ENCODE assay signal across 22 cellular contexts in the genomic region with DNA sequence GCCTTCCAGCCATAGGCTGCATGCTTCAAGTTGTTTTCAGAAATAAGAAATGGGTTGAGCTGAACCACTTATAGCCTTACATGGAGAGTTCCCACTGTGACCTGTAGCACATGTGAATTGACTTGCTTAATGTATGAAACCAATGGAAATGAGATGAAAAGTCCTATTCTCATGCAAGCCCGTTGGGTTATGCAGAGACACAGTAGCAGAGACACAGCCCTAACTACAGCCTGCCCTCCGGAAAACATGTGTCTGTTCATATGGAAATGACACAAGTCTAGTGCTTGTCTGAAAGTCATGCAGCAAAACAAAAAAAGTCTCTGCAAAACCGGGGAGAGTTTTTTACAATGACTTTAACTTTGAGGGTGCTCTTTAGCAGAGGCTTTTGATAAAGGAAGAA. TPM values are rescaled to one million over a fixed set of nuclear protein-coding genes. Genes with fewer than 3 reads are reported as not detected.
DNase-seq lines count a peak whose midpoint lies in the region; ATAC-seq, FAIRE-seq and TF ChIP-seq lines count a peak whose summit lies in the region.
"Had no signal": no experiment of that assay in that cellular context is flagged by ENCODE, and none has a peak within 500 bp of the region (broad histone marks: within the 10 kb centered on the region; RNA-seq: fewer than 3 reads in every experiment).

No MANE protein-coding gene starts in this region.

- no peak for TF ChIP-seq RAD21 in A549 (conservative IDR thresholded peaks at IDR 0.05 in 1 of 2, IDR thresholded peaks at IDR 0.05 in 1 of 2)

- WGBS in A549 (ENCODE audit: missing lambda C conversion rate): 34% methylated on average over 3 of the region's 3 CpGs
- 28 to 40% methylated on average over 3 of the region's 3 CpGs for WGBS in sigmoid colon, 2 donors

- H3K36me3 ChIP-seq in HAP-1 (replicated peaks) (no peaks in the 10 kb centered on the region), sigmoid colon (no peaks in the 10 kb centered on the region)
- H3K36me3 ChIP-seq: BLaER1 had no signal

- peaks cover 6% of the 10 kb centered on the region for H3K4me1 Mint-ChIP-seq in activated CD4-positive, alpha-beta T cell treated with anti-CD3 and anti-CD28 coated beads, Interleukin-2, amount 10 ng/mL, durations not matched to agents 24 days and 14 days

- intact Hi-C loops in sigmoid colon (cut with DNase I): no loop called here
- intact Hi-C loops in activated CD4-positive, alpha-beta T cell treated with anti-CD3 and anti-CD28 coated beads, Interleukin-2, amount 10 ng/mL, durations not matched to agents 24 days and 14 days (cut with micrococcal nuclease): no loop called here

- no peaks in the 10 kb centered on the region for H3K27me3 ChIP-seq in HAP-1 (ENCODE audit: low read depth)
- peaks cover 0 to 12% (median 0%) of the 10 kb centered on the region in 3 donors for H3K27me3 ChIP-seq in sigmoid colon
- H3K27me3 ChIP-seq: BLaER1 had no signal

- no peak for TF ChIP-seq CTCF in A549 (IDR thresholded peaks at IDR 0.05)
- TF ChIP-seq CTCF in sigmoid colon (IDR thresholded peaks at IDR 0.05): no peak

- no peak for FAIRE-seq in A549 (lab: Jason Lieb, UNC)
- FAIRE-seq: GM12891, GM18507 had no signal

- no peak for TF ChIP-seq POLR2A in A549 (IDR thresholded peaks at IDR 0.05; ENCODE audit: low read length)
- no peak for TF ChIP-seq POLR2A in sigmoid colon (IDR thresholded peaks at IDR 0.05)

- CTCF ChIA-PET in A549 (lab: Yijun Ruan, JAX): interaction anchor here (0.7 to 2.2 kb wide), 25 partner anchors 9 to 411 kb away, joined by 3 to 53 read pairs (median 4); a partner anchor contains a TSS

- POLR2A ChIA-PET in A549 (lab: Yijun Ruan, JAX): interaction anchor here (1.6 kb wide), 1 partner anchor 14 kb away, joined by 7 read pairs; a partner anchor contains a TSS

- DNase-seq in A549 (ENCODE audit: low read depth in 1 of 2, low spot score in 1 of 2): no peak
- peak; percentile 90 to 100 for DNase-seq in HAP-1 (ENCODE audit: low spot score in 2 of 2)
- DNase-seq in NAMALWA (ENCODE audit: low spot score): peak; percentile 20
- DNase-seq in iPS-NIHi11 (ENCODE audit: low spot score): peak; percentile 8
- no peak for DNase-seq in sigmoid colon
- no peak for DNase-seq in activated CD4-positive, alpha-beta T cell treated with anti-CD3 and anti-CD28 coated beads, Interleukin-2, amount 10 ng/mL, durations not matched to agents 24 days and 14 days
- DNase-seq: Kasumi-1, NCI-H1105 treated with DMSO at 0.1 percent for 48 hours, NCI-H1694 treated with DMSO at 0.1 percent for 48 hours, NCI-H524 treated with DMSO at 0.1 percent for 48 hours, SHP77 had no signal

- H3K9me3 ChIP-seq in A549: no peaks in the 10 kb centered on the region
- no peaks in the 10 kb centered on the region for H3K9me3 ChIP-seq in HAP-1
- H3K9me3 ChIP-seq in sigmoid colon: no peaks in the 10 kb centered on the region
- H3K9me3 ChIP-seq: BLaER1 had no signal

- ATAC-seq in A549 (no peak), HG02798 (IDR thresholded peaks at IDR 0.05; ENCODE audit: poor library complexity, unreplicated experiment) (no peak), GM21447 (IDR thresholded peaks at IDR 0.05; ENCODE audit: unreplicated experiment) (no peak)

- H3K27ac ChIP-seq in A549 (no peak overlapping the region; a peak in 1 of 6 replicates), sigmoid colon (no peak overlapping the region)
- H3K27ac ChIP-seq: BLaER1, SK-N-MC had no signal

- peak overlapping the region; percentile 89; the same call in 2 of the 3 replicates for H3K4me2 ChIP-seq in A549
- H3K4me2 ChIP-seq: BLaER1 had no signal

- no peak overlapping the region for H3K4me3 Mint-ChIP-seq in activated CD4-positive, alpha-beta T cell treated with anti-CD3 and anti-CD28 coated beads, Interleukin-2, amount 10 ng/mL, durations not matched to agents 24 days and 14 days

- no peak for TF ChIP-seq EP300 in A549 (IDR thresholded peaks at IDR 0.05)
- no peak for TF ChIP-seq EP300 in sigmoid colon (IDR thresholded peaks at IDR 0.05)

- no peaks in the 10 kb centered on the region for H3K36me3 Mint-ChIP-seq in activated CD4-positive, alpha-beta T cell treated with anti-CD3 and anti-CD28 coated beads, Interleukin-2, amount 10 ng/mL, durations not matched to agents 24 days and 14 days (ENCODE audit: low read depth)
- H3K36me3 Mint-ChIP-seq: CD8-positive, alpha-beta T cell; IgD-negative memory B cell; T-cell had no signal

- H3K27ac Mint-ChIP-seq in activated CD4-positive, alpha-beta T cell treated with anti-CD3 and anti-CD28 coated beads, Interleukin-2, amount 10 ng/mL, durations not matched to agents 24 days and 14 days: no peak overlapping the region
- H3K27ac Mint-ChIP-seq: CD8-positive, alpha-beta T cell had no signal

- H3K9me3 Mint-ChIP-seq in activated CD4-positive, alpha-beta T cell treated with anti-CD3 and anti-CD28 coated beads, Interleukin-2, amount 10 ng/mL, durations not matched to agents 24 days and 14 days: no peaks in the 10 kb centered on the region
- H3K9me3 Mint-ChIP-seq: CD8-positive, alpha-beta T cell; IgD-negative memory B cell; T-cell had no signal

- in situ Hi-C loops in HAP-1 (cut with MboI; ENCODE audit: low sequenced_read_pairs): loop anchor here (10.0 kb wide), 4 partner anchors 47 to 1653 kb away; no protein-coding TSS in a partner anchor

- peaks cover 6% of the 10 kb centered on the region for H3K4me1 ChIP-seq in A549
- H3K4me1 ChIP-seq in HAP-1: peaks cover 18% of the 10 kb centered on the region
- peaks cover 0 to 8% (median 3%) of the 10 kb centered on the region in 4 donors for H3K4me1 ChIP-seq in sigmoid colon
- H3K4me1 ChIP-seq: BLaER1 had no signal

- H3K4me3 ChIP-seq in A549: no peak overlapping the region
- H3K4me3 ChIP-seq in HAP-1: peak overlapping the region; percentile 12
- no peak overlapping the region for H3K4me3 ChIP-seq in sigmoid colon
- H3K4me3 ChIP-seq: BLaER1, SK-N-MC had no signal

- H3K27me3 Mint-ChIP-seq in activated CD4-positive, alpha-beta T cell treated with anti-CD3 and anti-CD28 coated beads, Interleukin-2, amount 10 ng/mL, durations not matched to agents 24 days and 14 days: peaks cover 12% of the 10 kb centered on the region

TF ChIP-seq in A549, 52 proteins besides CTCF, POLR2A, EP300 and RAD21:
- TF ChIP-seq MAFK (IDR thresholded peaks at IDR 0.05; ENCODE audit: partially characterized antibody) (no peak), HOXA7 (CRISPR knock-in tag; IDR thresholded peaks at IDR 0.05) (no peak), FOSL2 (IDR thresholded peaks at IDR 0.05) (no peak), FOSL2 (CRISPR knock-in tag; IDR thresholded peaks at IDR 0.05) (no peak), HEYL (CRISPR knock-in tag; IDR thresholded peaks at IDR 0.05) (no peak), CEBPB (IDR thresholded peaks at IDR 0.05) (no peak), RCOR1 (IDR thresholded peaks at IDR 0.05; ENCODE audit: low read depth, low read length) (no peak), CBX8 (IDR thresholded peaks at IDR 0.05) (no peak), HOXB5 (CRISPR knock-in tag; IDR thresholded peaks at IDR 0.05) (no peak), ZSCAN20 (CRISPR knock-in tag; IDR thresholded peaks at IDR 0.05) (no peak)
- TF ChIP-seq, protein P1, sequence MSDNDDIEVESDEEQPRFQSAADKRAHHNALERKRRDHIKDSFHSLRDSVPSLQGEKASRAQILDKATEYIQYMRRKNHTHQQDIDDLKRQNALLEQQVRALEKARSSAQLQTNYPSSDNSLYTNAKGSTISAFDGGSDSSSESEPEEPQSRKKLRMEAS (IDR thresholded peaks at IDR 0.05): no peak
- TF ChIP-seq, protein P2, sequence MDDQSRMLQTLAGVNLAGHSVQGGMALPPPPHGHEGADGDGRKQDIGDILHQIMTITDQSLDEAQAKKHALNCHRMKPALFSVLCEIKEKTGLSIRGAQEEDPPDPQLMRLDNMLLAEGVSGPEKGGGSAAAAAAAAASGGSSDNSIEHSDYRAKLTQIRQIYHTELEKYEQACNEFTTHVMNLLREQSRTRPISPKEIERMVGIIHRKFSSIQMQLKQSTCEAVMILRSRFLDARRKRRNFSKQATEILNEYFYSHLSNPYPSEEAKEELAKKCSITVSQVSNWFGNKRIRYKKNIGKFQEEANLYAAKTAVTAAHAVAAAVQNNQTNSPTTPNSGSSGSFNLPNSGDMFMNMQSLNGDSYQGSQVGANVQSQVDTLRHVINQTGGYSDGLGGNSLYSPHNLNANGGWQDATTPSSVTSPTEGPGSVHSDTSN (IDR thresholded peaks at IDR 0.05): no peak

RNA-seq across cellular contexts. Expression of a gene that starts 14.5 kb away (rescaled TPM):
- not detected in 2 replicates for polyA plus RNA-seq in A549 (2011; rRNA removed)
- polyA plus RNA-seq in A549 (2012; cell fraction: cytosol; rRNA removed): 0.04 TPM in 1 of 2 replicates, not detected in the other
- polyA plus RNA-seq in A549 (2012; cell fraction: nucleus; rRNA removed): not detected in 2 replicates
- polyA plus RNA-seq in A549 (2017; fragmentation: RNase III; extraction: RNeasy Plus Mini Kit Qiagen cat#74134 plus additional on column Dnase treatment): not detected in 3 replicates
- polyA minus RNA-seq in A549 (2011; rRNA and poly(A)+ RNA removed): 0.24 TPM in 1 of 2 replicates, not detected in the other
- not detected for total RNA-seq in sigmoid colon
- polyA plus RNA-seq in sigmoid colon: not detected
- total RNA-seq in activated CD4-positive, alpha-beta T cell treated with anti-CD3 and anti-CD28 coated beads, Interleukin-2, amount 10 ng/mL, durations not matched to agents 24 days and 14 days: not detected in 2 replicates
- total RNA-seq: Calu3, RPMI7951 had no signal
- polyA plus RNA-seq: IgD-negative memory B cell had no signal

RNA-seq across cellular contexts. Expression of a gene that starts 14.5 kb away (rescaled TPM):
- polyA plus RNA-seq in A549 (2011; rRNA removed): 40.4 and 43.3 TPM in 2 replicates
- 13.8 and 16.9 TPM in 2 replicates for polyA plus RNA-seq in A549 (2012; cell fraction: cytosol; rRNA removed)
- polyA plus RNA-seq in A549 (2012; cell fraction: nucleus; rRNA removed): 16.4 and 27.5 TPM in 2 replicates
- polyA plus RNA-seq in A549 (2017; fragmentation: RNase III; extraction: RNeasy Plus Mini Kit Qiagen cat#74134 plus additional on column Dnase treatment): 22.4 to 25.4 TPM (median 22.6 TPM) in 3 replicates
- polyA minus RNA-seq in A549 (2011; rRNA and poly(A)+ RNA removed): 27.6 and 33.7 TPM in 2 replicates
- total RNA-seq in sigmoid colon: 10 to 100 TPM; 18.3 to 34.3 (median 29.0) TPM
- polyA plus RNA-seq in sigmoid colon: 10 to 100 TPM in 1 of 3 donors, 1 to 10 TPM in 2; 4.4 to 10.1 (median 8.4) TPM
- 8.3 and 10.2 TPM in 2 replicates for total RNA-seq in activated CD4-positive, alpha-beta T cell treated with anti-CD3 and anti-CD28 coated beads, Interleukin-2, amount 10 ng/mL, durations not matched to agents 24 days and 14 days

RNA-seq across cellular contexts. Expression of a gene that starts 17.0 kb away (rescaled TPM):
- polyA plus RNA-seq in A549 (2011; rRNA removed) (not detected in 2 replicates), A549 (2017; fragmentation: RNase III; extraction: RNeasy Plus Mini Kit Qiagen cat#74134 plus additional on column Dnase treatment) (not detected in 3 replicates), sigmoid colon (not detected)
- not detected in 2 replicates for polyA plus RNA-seq in A549 (2012; cell fraction: cytosol; rRNA removed)
- polyA plus RNA-seq in A549 (2012; cell fraction: nucleus; rRNA removed): 0.04 TPM in 1 of 2 replicates, not detected in the other
- polyA minus RNA-seq in A549 (2011; rRNA and poly(A)+ RNA removed): not detected in 2 replicates
- total RNA-seq in sigmoid colon: not detected
- total RNA-seq in activated CD4-positive, alpha-beta T cell treated with anti-CD3 and anti-CD28 coated beads, Interleukin-2, amount 10 ng/mL, durations not matched to agents 24 days and 14 days: not detected in 2 replicates
- total RNA-seq: Calu3; CD8-positive, alpha-beta T cell; RPMI7951 had no signal
- polyA plus RNA-seq: IgD-negative memory B cell had no signal

Comparison
In these comparisons a context has a peak if more than half of its experiments do, and no peak if none do; other contexts are left out.
1. DNase-seq: peak in HAP-1 (2 of 2), NAMALWA (single experiment) and iPS-NIHi11 (single experiment); none in A549 (0 of 2), sigmoid colon (single experiment) and activated CD4-positive, alpha-beta T cell treated with anti-CD3 and anti-CD28 coated beads, Interleukin-2, amount 10 ng/mL, durations not matched to agents 24 days and 14 days (single experiment).